8 cellular contexts compared by ENCODE assay signal in the genomic region with DNA sequence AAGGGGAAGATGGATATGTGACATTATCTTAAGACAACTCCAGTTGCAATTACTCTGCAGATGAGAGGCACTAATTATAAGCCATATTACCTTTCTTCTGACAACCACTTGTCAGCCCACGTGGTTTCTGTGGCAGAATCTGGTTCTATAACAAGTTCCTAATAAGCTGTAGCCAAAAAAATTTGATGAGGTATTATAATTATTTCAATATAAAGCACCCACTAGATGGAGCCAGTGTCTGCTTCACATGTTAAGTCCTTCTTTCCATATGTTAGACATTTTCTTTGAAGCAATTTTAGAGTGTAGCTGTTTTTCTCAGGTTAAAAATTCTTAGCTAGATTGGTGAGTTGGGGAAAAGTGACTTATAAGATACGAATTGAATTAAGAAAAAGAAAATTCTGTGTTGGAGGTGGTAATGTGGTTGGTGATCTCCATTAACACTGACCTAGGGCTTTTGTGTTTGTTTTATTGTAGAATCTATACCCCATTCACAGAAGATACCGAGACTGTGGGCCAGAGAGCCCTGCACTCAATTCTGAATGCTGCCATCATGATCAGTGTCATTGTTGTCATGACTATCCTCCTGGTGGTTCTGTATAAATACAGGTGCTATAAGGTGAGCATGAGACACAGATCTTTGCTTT. TPM values are rescaled to one million over a fixed set of nuclear protein-coding genes. Genes with fewer than 3 reads are reported as not detected.
DNase-seq lines count a peak whose midpoint lies in the region; ATAC-seq, FAIRE-seq and TF ChIP-seq lines count a peak whose summit lies in the region.

No MANE protein-coding gene starts in this region.

- no peak overlapping the region for H3K9ac ChIP-seq in kidney (ENCODE audit: low read length in 2 of 2)

- peak; percentile 67 for TF ChIP-seq CTCF in LNCAP (IDR thresholded peaks at IDR 0.05)
- TF ChIP-seq CTCF in WERI-Rb-1 (IDR thresholded peaks at IDR 0.05; ENCODE audit: low read depth, low read length), result peak; percentile 15; the same call in 1 of the 2 replicates
- peak; percentile 33 for TF ChIP-seq CTCF in kidney (IDR thresholded peaks at IDR 0.05; ENCODE audit: borderline replicate concordance, extremely low read depth, insufficient read depth)
- TF ChIP-seq CTCF in upper lobe of left lung (IDR thresholded peaks at IDR 0.05), result peak in 4 of 6 experiments; percentile 18 to 49 (median 31)

- no peaks in the 10 kb centered on the region for H3K9me3 Mint-ChIP-seq in activated T-helper 2 cell treated with anti-CD3 and anti-CD28 coated beads, Interferon-gamma antibody, Interleukin-2, Interleukin-4, amounts not matched to agents 10 μg/mL and 5 μg/mL and 100 μg/mL, durations not matched to agents 14 hours and 24 hours and 36 hours

- TF ChIP-seq POLR2A in upper lobe of left lung (IDR thresholded peaks at IDR 0.05), result no peak

- no peaks in the 10 kb centered on the region for H3K27me3 Mint-ChIP-seq in activated T-helper 2 cell treated with anti-CD3 and anti-CD28 coated beads, Interferon-gamma antibody, Interleukin-2, Interleukin-4, amounts not matched to agents 10 μg/mL and 5 μg/mL and 100 μg/mL, durations not matched to agents 14 hours and 24 hours and 36 hours (ENCODE audit: low read depth)

- H3K27ac Mint-ChIP-seq in activated T-helper 2 cell treated with anti-CD3 and anti-CD28 coated beads, Interferon-gamma antibody, Interleukin-2, Interleukin-4, amounts not matched to agents 10 μg/mL and 5 μg/mL and 100 μg/mL, durations not matched to agents 14 hours and 24 hours and 36 hours, result no peak overlapping the region

- peak in 1 of 2 donors; percentile 46 for ATAC-seq in upper lobe of left lung (ENCODE audit: low FRiP score in 2 of 2)

- WGBS in upper lobe of left lung, 2 donors, result 51 to 62% methylated on average over 3 of the region's 3 CpGs

- DNase-seq in NCI-H748 (lab: John Stamatoyannopoulos, UW; ENCODE audit: unreplicated experiment), result peak; percentile 47
- DNase-seq in NCI-H748 treated with DMSO at 0.1 percent for 48 hours (lab: John Stamatoyannopoulos, UW), result no peak
- DNase-seq in WERI-Rb-1, result no peak
- no peak for DNase-seq in kidney
- no peak for DNase-seq in upper lobe of left lung
- no peak for DNase-seq in activated T-helper 2 cell treated with anti-CD3 and anti-CD28 coated beads, Interferon-gamma antibody, Interleukin-2, Interleukin-4, amounts not matched to agents 10 μg/mL and 5 μg/mL and 100 μg/mL, durations not matched to agents 14 hours and 24 hours and 36 hours (ENCODE audit: low spot score)
- DNase-seq in SKM-1 treated with dmso at 0.1 percent for 144 hours (lab: John Stamatoyannopoulos, UW; ENCODE audit: unreplicated experiment), result no peak

- no peak for TF ChIP-seq EP300 in upper lobe of left lung (IDR thresholded peaks at IDR 0.05)

- H3K9me3 ChIP-seq in WERI-Rb-1 (ENCODE audit: severe bottlenecking) (no peaks in the 10 kb centered on the region), kidney (ENCODE audit: control insufficient read depth in 1 of 2, low read length in 2 of 2) (no peaks in the 10 kb centered on the region), upper lobe of left lung (no peaks in the 10 kb centered on the region)

- H3K4me3 ChIP-seq in WERI-Rb-1 (ENCODE audit: low read depth, low read length) (no peak overlapping the region), kidney (ENCODE audit: low read length in 2 of 2) (no peak overlapping the region), upper lobe of left lung (no peak overlapping the region)

- intact Hi-C loops in kidney (cut with DNase I), result loop anchor here (10.0 kb wide), 1 partner anchor 292 kb away; no protein-coding TSS in a partner anchor
- intact Hi-C loops in activated T-helper 2 cell treated with anti-CD3 and anti-CD28 coated beads, Interferon-gamma antibody, Interleukin-2, Interleukin-4, amounts not matched to agents 10 μg/mL and 5 μg/mL and 100 μg/mL, durations not matched to agents 14 hours and 24 hours and 36 hours (cut with micrococcal nuclease), result loop anchor here (1.0 kb wide), 1 partner anchor 299 kb away; no protein-coding TSS in a partner anchor

- no peaks in the 10 kb centered on the region for H3K27me3 ChIP-seq in WERI-Rb-1 (ENCODE audit: insufficient read depth, low read depth, severe bottlenecking)
- no peaks in the 10 kb centered on the region for H3K27me3 ChIP-seq in upper lobe of left lung

- H3K4me3 Mint-ChIP-seq in activated T-helper 2 cell treated with anti-CD3 and anti-CD28 coated beads, Interferon-gamma antibody, Interleukin-2, Interleukin-4, amounts not matched to agents 10 μg/mL and 5 μg/mL and 100 μg/mL, durations not matched to agents 14 hours and 24 hours and 36 hours (ENCODE audit: low read depth), result no peak overlapping the region

- peaks cover 67% of the 10 kb centered on the region for H3K36me3 Mint-ChIP-seq in activated T-helper 2 cell treated with anti-CD3 and anti-CD28 coated beads, Interferon-gamma antibody, Interleukin-2, Interleukin-4, amounts not matched to agents 10 μg/mL and 5 μg/mL and 100 μg/mL, durations not matched to agents 14 hours and 24 hours and 36 hours (ENCODE audit: low read depth)

- H3K4me1 Mint-ChIP-seq in activated T-helper 2 cell treated with anti-CD3 and anti-CD28 coated beads, Interferon-gamma antibody, Interleukin-2, Interleukin-4, amounts not matched to agents 10 μg/mL and 5 μg/mL and 100 μg/mL, durations not matched to agents 14 hours and 24 hours and 36 hours (ENCODE audit: low read depth), result peaks cover 3% of the 10 kb centered on the region

- no peaks in the 10 kb centered on the region for H3K4me1 ChIP-seq in kidney (ENCODE audit: control insufficient read depth in 1 of 2, insufficient read depth in 1 of 2, low read depth in 1 of 2, low read length in 2 of 2)
- peaks cover 0 to 10% (median 7%) of the 10 kb centered on the region in 4 donors for H3K4me1 ChIP-seq in upper lobe of left lung

- H3K27ac ChIP-seq in WERI-Rb-1 (no peak overlapping the region), kidney (ENCODE audit: low read depth in 2 of 2, low read length in 2 of 2) (no peak overlapping the region), upper lobe of left lung (no peak overlapping the region)

- FAIRE-seq in kidney (lab: Jason Lieb, UNC), result no peak

- peaks cover 54% of the 10 kb centered on the region for H3K36me3 ChIP-seq in WERI-Rb-1
- H3K36me3 ChIP-seq in kidney (ENCODE audit: control insufficient read depth in 1 of 2, insufficient read depth in 2 of 2, low read length in 2 of 2), result peaks cover 26 to 28% of the 10 kb centered on the region in 2 donors
- H3K36me3 ChIP-seq in upper lobe of left lung, result peaks cover 10 to 91% (median 49%) of the 10 kb centered on the region in 4 donors

RNA-seq across cellular contexts. Expression of a gene that starts 36.9 kb away (rescaled TPM):
- 68.6 TPM for total RNA-seq in kidney
- 33.5 TPM for polyA plus RNA-seq in kidney (ENCODE audit: insufficient read depth, low read depth, low replicate concordance)
- 10 to 100 TPM; 31.1 to 68.9 (median 56.8) TPM for total RNA-seq in upper lobe of left lung
- 34.7 and 36.5 TPM in 2 replicates for total RNA-seq in activated T-helper 2 cell treated with anti-CD3 and anti-CD28 coated beads, Interferon-gamma antibody, Interleukin-2, Interleukin-4, amounts not matched to agents 10 μg/mL and 5 μg/mL and 100 μg/mL, durations not matched to agents 14 hours and 24 hours and 36 hours

Comparison
In these comparisons a context has a peak if more than half of its experiments do, and no peak if none do; other contexts are left out.
1. CTCF ChIP-seq: peak in every context shown above with its lines; median percentile 67 in LNCAP; 33 in kidney; 31 in upper lobe of left lung; 15 in WERI-Rb-1.